In the genomic region with DNA sequence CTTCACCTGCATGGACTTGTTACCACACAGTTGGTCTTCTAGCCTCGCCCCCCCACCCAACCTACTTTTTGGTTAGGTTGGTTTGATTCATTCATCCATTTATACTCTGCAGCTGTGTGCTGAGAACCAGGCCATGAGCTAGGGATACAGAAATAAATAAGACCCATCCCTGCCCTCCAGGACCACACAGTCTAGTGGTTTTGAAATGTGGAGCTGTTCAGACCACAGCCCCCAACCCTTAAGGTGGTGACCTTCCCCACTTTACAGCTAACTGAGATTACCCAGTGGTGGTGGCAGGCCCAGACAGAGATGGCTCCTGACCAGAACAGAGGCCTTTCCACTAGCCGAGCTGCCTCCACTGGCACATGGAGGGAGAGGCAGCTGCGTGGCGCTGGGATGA, we compare ENCODE assay signal across 1 cellular context.
TF ChIP-seq lines count a peak whose summit lies in the region.

No MANE protein-coding gene starts in this region.

TF ChIP-seq in H1, 55 proteins besides CTCF, POLR2A, EP300 and RAD21 (continued from another document):
- TF ChIP-seq, protein P1, sequence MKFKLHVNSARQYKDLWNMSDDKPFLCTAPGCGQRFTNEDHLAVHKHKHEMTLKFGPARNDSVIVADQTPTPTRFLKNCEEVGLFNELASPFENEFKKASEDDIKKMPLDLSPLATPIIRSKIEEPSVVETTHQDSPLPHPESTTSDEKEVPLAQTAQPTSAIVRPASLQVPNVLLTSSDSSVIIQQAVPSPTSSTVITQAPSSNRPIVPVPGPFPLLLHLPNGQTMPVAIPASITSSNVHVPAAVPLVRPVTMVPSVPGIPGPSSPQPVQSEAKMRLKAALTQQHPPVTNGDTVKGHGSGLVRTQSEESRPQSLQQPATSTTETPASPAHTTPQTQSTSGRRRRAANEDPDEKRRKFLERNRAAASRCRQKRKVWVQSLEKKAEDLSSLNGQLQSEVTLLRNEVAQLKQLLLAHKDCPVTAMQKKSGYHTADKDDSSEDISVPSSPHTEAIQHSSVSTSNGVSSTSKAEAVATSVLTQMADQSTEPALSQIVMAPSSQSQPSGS (IDR thresholded peaks at IDR 0.05; ENCODE audit: low read length) = no peak
- TF ChIP-seq JUND (IDR thresholded peaks at IDR 0.05; ENCODE audit: low read length) = no peak
- TF ChIP-seq KDM1A (IDR thresholded peaks at IDR 0.05; ENCODE audit: borderline replicate concordance, low read length) = no peak
- no peak for TF ChIP-seq SP1 (IDR thresholded peaks at IDR 0.05; ENCODE audit: low read depth, low read length)
- no peak for TF ChIP-seq KDM4A (IDR thresholded peaks at IDR 0.05; ENCODE audit: low read depth, low read length, severe bottlenecking)
- TF ChIP-seq GTF2F1 (IDR thresholded peaks at IDR 0.05; ENCODE audit: borderline replicate concordance, low read depth, low read length) = no peak
- no peak for TF ChIP-seq RBBP5 (IDR thresholded peaks at IDR 0.05; ENCODE audit: borderline replicate concordance, low read depth, low read length)
- TF ChIP-seq ZNF274 (IDR thresholded peaks at IDR 0.05; ENCODE audit: borderline replicate concordance, extremely low read depth, low read length) = no peak
- TF ChIP-seq SUZ12 (IDR thresholded peaks at IDR 0.05; ENCODE audit: low read length) = no peak
- TF ChIP-seq HDAC6 (IDR thresholded peaks at IDR 0.05; ENCODE audit: low read depth, low read length) = no peak
- TF ChIP-seq SAP30 (IDR thresholded peaks at IDR 0.05; ENCODE audit: insufficient read depth, insufficient replicate concordance, low read length) = no peak
- TF ChIP-seq SP4 (IDR thresholded peaks at IDR 0.05; ENCODE audit: low read length) = no peak
- TF ChIP-seq, protein P2, sequence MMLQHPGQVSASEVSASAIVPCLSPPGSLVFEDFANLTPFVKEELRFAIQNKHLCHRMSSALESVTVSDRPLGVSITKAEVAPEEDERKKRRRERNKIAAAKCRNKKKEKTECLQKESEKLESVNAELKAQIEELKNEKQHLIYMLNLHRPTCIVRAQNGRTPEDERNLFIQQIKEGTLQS (IDR thresholded peaks at IDR 0.05; ENCODE audit: insufficient read depth, low read depth, low read length) = no peak
- no peak for TF ChIP-seq EZH2 (IDR thresholded peaks at IDR 0.05; ENCODE audit: low read depth, low read length, severe bottlenecking)
- TF ChIP-seq, protein P3, sequence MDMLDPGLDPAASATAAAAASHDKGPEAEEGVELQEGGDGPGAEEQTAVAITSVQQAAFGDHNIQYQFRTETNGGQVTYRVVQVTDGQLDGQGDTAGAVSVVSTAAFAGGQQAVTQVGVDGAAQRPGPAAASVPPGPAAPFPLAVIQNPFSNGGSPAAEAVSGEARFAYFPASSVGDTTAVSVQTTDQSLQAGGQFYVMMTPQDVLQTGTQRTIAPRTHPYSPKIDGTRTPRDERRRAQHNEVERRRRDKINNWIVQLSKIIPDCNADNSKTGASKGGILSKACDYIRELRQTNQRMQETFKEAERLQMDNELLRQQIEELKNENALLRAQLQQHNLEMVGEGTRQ (IDR thresholded peaks at IDR 0.05; ENCODE audit: low read length) = no peak
- TF ChIP-seq CTBP2 (IDR thresholded peaks at IDR 0.05; ENCODE audit: borderline replicate concordance, insufficient read depth, insufficient read length, low read length) = no peak
- no peak for TF ChIP-seq BRCA1 (IDR thresholded peaks at IDR 0.05; ENCODE audit: low read depth, low read length)
- no peak for TF ChIP-seq HDAC2 (IDR thresholded peaks at IDR 0.05; ENCODE audit: borderline replicate concordance in 1 of 2, low read depth in 2 of 2, low read length in 2 of 2)
